Comparison of ENCODE assay signal across 1 cellular context in the genomic region with DNA sequence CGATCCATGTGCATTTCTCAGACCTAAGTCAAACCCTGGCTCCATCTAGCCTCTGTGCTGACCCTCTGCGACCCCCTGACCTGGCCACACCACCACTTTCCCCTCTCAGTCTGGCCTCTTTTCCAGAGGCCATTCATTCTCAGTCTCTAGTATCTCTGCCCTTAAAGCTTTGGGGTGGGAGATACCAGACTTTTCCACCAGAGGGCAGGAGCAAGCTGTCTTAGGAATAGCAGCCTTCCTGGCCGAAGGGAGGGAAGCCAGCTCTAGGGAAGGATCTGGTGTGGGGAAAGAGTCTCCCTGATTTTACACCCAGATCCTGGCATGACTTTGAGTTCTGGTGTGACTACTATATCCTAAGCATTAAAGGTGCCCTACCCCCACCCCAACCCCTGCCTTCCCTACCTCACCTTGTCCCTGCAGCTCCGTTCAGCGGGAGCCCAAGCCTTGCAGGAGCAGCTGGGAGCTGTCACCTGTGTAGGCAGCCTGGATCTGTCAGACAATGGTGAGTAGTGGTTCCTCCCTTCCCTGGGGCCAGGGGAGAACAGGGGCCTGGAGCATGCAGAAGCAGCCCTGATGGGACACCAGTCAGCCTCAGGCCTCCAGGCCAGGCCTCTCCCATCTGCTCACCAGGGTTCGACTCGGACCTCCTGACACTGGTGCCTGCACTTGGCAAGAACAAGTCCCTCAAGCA.
A peak's percentile ranks its signal among the peaks of the same experiment; 100 is the strongest.
TF ChIP-seq lines count a peak whose summit lies in the region.

No MANE protein-coding gene starts in this region.

TF ChIP-seq in HCT116, 20 proteins besides CTCF, POLR2A, EP300 and RAD21:
- peak; percentile 11 for TF ChIP-seq YY1 (IDR thresholded peaks at IDR 0.05; ENCODE audit: extremely low read depth, insufficient replicate concordance, low read depth, low read length)
- no peak for TF ChIP-seq SP1 (IDR thresholded peaks at IDR 0.05; ENCODE audit: low read depth)
- no peak for TF ChIP-seq ZFX (IDR thresholded peaks at IDR 0.05)
